8 cellular contexts compared by ENCODE assay signal in the genomic region with DNA sequence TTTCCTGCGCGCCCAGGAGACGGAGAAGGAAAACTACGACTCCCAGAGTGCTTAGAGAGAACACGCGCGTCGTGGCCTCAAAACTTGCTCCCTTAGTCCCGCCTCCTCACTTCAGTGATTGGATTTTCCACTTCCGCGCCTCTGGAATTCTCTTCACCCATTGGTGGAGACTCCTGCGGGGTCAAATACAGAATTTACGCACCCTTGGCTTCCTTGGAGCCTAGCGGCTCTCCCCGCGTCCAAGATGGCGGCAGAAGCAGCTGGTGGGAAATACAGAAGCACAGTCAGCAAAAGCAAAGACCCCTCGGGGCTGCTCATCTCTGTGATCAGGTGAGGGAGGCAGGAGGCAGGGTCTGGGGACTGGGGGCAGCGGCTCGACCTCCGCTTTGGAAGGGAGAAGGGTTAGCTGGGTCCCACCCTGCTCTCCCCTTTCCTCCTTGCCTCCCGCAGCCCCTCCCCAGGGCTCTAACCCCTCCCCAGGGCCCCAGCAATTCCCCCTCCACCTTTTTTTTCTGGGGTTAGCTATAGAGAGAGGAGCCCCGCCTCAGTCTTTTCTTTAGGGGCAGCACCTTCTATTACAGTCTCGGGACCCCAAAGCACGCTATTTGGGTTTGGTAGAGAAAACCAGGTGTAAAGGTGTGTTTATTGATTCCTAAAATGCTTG. TPM values are rescaled to one million over a fixed set of nuclear protein-coding genes. Genes with fewer than 3 reads are reported as not detected.
DNase-seq lines count a peak whose midpoint lies in the region; ATAC-seq, FAIRE-seq and TF ChIP-seq lines count a peak whose summit lies in the region.

EXOC4 (plus strand) TSS at position 221 of the 664 bp plus-strand sequence.

- TF ChIP-seq CTCF in GM12865 (IDR thresholded peaks at IDR 0.05; ENCODE audit: insufficient read depth, low read depth, low read length, missing control alignments) (no peak), pancreas (IDR thresholded peaks at IDR 0.05) (no peak), tibial artery (IDR thresholded peaks at IDR 0.05) (no peak)

- H3K36me3 ChIP-seq in pancreas (no peaks in the 10 kb centered on the region), tibial artery (no peaks in the 10 kb centered on the region)

- FAIRE-seq in pancreas (lab: Jason Lieb, UNC): peak; percentile 98

- peak within 1 kb of the TSS; percentile 87 for H3K27ac Mint-ChIP-seq in activated naive CD8-positive, alpha-beta T cell treated with anti-CD3 and anti-CD28 coated beads, Interleukin-2, amount 50 U/mL, for 24 hours

- intact Hi-C loops in Right ventricle myocardium superior (cut with DNase I) (no loop called here), pancreas (cut with DNase I) (no loop called here), tibial artery (cut with DNase I; ENCODE audit: low total_unique reads) (loop anchor here (10.0 kb wide), 1 partner anchor 168 kb away; the partner anchor contains the start of gene CHCHD3)

- peaks cover 5% of the 10 kb centered on the region for H3K36me3 Mint-ChIP-seq in activated naive CD8-positive, alpha-beta T cell treated with anti-CD3 and anti-CD28 coated beads, Interleukin-2, amount 50 U/mL, for 24 hours (ENCODE audit: low read depth)

- peaks cover 35% of the 10 kb centered on the region for H3K4me1 Mint-ChIP-seq in activated naive CD8-positive, alpha-beta T cell treated with anti-CD3 and anti-CD28 coated beads, Interleukin-2, amount 50 U/mL, for 24 hours

- no peaks in the 10 kb centered on the region for H3K27me3 Mint-ChIP-seq in activated naive CD8-positive, alpha-beta T cell treated with anti-CD3 and anti-CD28 coated beads, Interleukin-2, amount 50 U/mL, for 24 hours

- ATAC-seq in HG02763 (IDR thresholded peaks at IDR 0.05; ENCODE audit: unreplicated experiment) (peak; percentile 99), Right ventricle myocardium superior (ENCODE audit: poor library complexity) (peak; percentile 100), pancreas (peak; percentile 99 to 100 (median 100))
- peak; percentile 99 for ATAC-seq in activated naive CD8-positive, alpha-beta T cell treated with anti-CD3 and anti-CD28 coated beads, Interleukin-2, amount 50 U/mL, for 24 hours

- H3K27me3 ChIP-seq in pancreas (no peaks in the 10 kb centered on the region), tibial artery (no peaks in the 10 kb centered on the region)

- H3K4me1 ChIP-seq in pancreas (peaks cover 9 to 24% (median 9%) of the 10 kb centered on the region in 3 donors), tibial artery (peaks cover 0 to 18% (median 7%) of the 10 kb centered on the region in 4 donors)

- H3K9me3 ChIP-seq in pancreas (no peaks in the 10 kb centered on the region), tibial artery (no peaks in the 10 kb centered on the region)

- DNase-seq in GM12865 (ENCODE audit: low read depth): peak; percentile 97
- DNase-seq in NCI-H1417 treated with DMSO at 0.1 percent for 48 hours (lab: John Stamatoyannopoulos, UW): peak; percentile 96
- peak; percentile 96 for DNase-seq in SW480 (ENCODE audit: low spot score)
- DNase-seq in activated naive CD8-positive, alpha-beta T cell treated with anti-CD3 and anti-CD28 coated beads, Interleukin-2, amount 50 U/mL, for 24 hours: peak; percentile 83
- DNase-seq in Right ventricle myocardium superior: peak; percentile 88
- DNase-seq in pancreas: peak; percentile 83 to 97 (median 93)
- DNase-seq in tibial artery: peak; percentile 91 to 96

- WGBS in pancreas, 2 donors: 0% methylated on average over 22 to 25 of the region's 25 CpGs

- H3K4me3 ChIP-seq in GM12865 (ENCODE audit: low read depth, low read length) (peak within 1 kb of the TSS; percentile 98), pancreas (peak within 1 kb of the TSS; percentile 44 to 80 (median 76)), tibial artery (peak within 1 kb of the TSS; percentile 87 to 88)

- peak within 1 kb of the TSS; percentile 91 for H3K4me3 Mint-ChIP-seq in activated naive CD8-positive, alpha-beta T cell treated with anti-CD3 and anti-CD28 coated beads, Interleukin-2, amount 50 U/mL, for 24 hours

- peaks cover 5% of the 10 kb centered on the region for H3K9me3 Mint-ChIP-seq in activated naive CD8-positive, alpha-beta T cell treated with anti-CD3 and anti-CD28 coated beads, Interleukin-2, amount 50 U/mL, for 24 hours

- H3K27ac ChIP-seq in pancreas (peak within 1 kb of the TSS; percentile 82 to 88 (median 84)), tibial artery (peak within 1 kb of the TSS; percentile 86 to 92)

RNA-seq across cellular contexts. Expression of gene EXOC4, which starts in this region (rescaled TPM):
- 32.5 TPM for total RNA-seq in Right ventricle myocardium superior
- 10 to 100 TPM; 50.7 to 81.2 (median 54.3) TPM for total RNA-seq in pancreas
- polyA plus RNA-seq in pancreas: 10 to 100 TPM; 13.4 to 14.8 TPM

Comparison
In these comparisons a context has a peak if more than half of its experiments do, and no peak if none do; other contexts are left out.
1. Peak in every context shown above with its lines: DNase-seq, ATAC-seq, H3K4me3 ChIP-seq and H3K27ac ChIP-seq.